12 cellular contexts compared by ENCODE assay signal in the genomic region with DNA sequence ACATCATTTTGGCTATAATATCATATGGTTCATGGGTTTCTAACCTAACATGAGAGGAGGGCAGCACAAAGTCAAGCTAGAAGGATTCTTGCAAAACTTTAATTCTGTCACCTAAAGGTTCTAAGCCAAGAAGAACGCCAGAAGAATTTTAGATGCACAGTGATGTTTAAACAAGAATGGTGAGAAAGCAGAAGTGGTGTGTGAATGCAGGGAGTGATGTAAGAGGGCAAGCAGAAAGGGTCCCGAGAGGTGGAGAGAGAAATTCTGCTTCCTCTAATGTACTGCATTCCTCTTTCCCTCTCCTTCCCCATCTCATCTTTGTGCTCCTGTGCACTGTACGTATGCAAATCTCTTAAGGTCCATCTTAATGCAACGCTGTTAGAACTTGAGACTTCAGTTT. TPM values are rescaled to one million over a fixed set of nuclear protein-coding genes. Genes with fewer than 3 reads are reported as not detected.
DNase-seq lines count a peak whose midpoint lies in the region; ATAC-seq and TF ChIP-seq lines count a peak whose summit lies in the region.
"Had no signal": no experiment of that assay in that cellular context is flagged by ENCODE, and none has a peak within 500 bp of the region (broad histone marks: within the 10 kb centered on the region; RNA-seq: fewer than 3 reads in every experiment).

No MANE protein-coding gene starts in this region.

- H3K27me3 ChIP-seq in BLaER1: no peaks in the 10 kb centered on the region
- H3K27me3 ChIP-seq in fibroblast of lung (ENCODE audit: control insufficient read depth, insufficient read depth, low read length): no peaks in the 10 kb centered on the region
- H3K27me3 ChIP-seq in body of pancreas: peaks cover 0 to 4% of the 10 kb centered on the region in 2 donors

- H3K27me3 Mint-ChIP-seq in activated CD4-positive, alpha-beta memory T cell treated with anti-CD3 and anti-CD28 coated beads for 36 hours: peaks cover 2% of the 10 kb centered on the region

- TF ChIP-seq POLR2A in Raji (IDR thresholded peaks at IDR 0.05; ENCODE audit: insufficient read depth, low read depth, low read length): peak; percentile 44; the same call in 1 of the 2 replicates
- TF ChIP-seq POLR2A in body of pancreas (IDR thresholded peaks at IDR 0.05): no peak

- no peaks in the 10 kb centered on the region for H3K9me3 ChIP-seq in BLaER1
- no peaks in the 10 kb centered on the region for H3K9me3 ChIP-seq in fibroblast of lung (ENCODE audit: control insufficient read depth, insufficient read depth, low read depth, low read length)
- H3K9me3 ChIP-seq in body of pancreas: no peaks in the 10 kb centered on the region
- H3K9me3 ChIP-seq: gastroesophageal sphincter, psoas muscle, tibial artery had no signal

- 30 to 34% methylated on average over 4 of the region's 4 CpGs for WGBS in body of pancreas, 2 donors

- H3K4me2 ChIP-seq in BLaER1: 0 out of 2 replicates have a peak overlapping the region, but pooled peaks have one; percentile 70
- no peak overlapping the region for H3K4me2 ChIP-seq in fibroblast of lung (ENCODE audit: extremely low read depth, insufficient read depth, low read length)

- intact Hi-C loops in body of pancreas (cut with DNase I): loop anchor here (10.0 kb wide), 1 partner anchor 340 kb away; no protein-coding TSS in a partner anchor
- intact Hi-C loops in activated CD4-positive, alpha-beta memory T cell treated with anti-CD3 and anti-CD28 coated beads for 36 hours (cut with micrococcal nuclease): loop anchor here (10.0 kb wide), 1 partner anchor 870 kb away; the partner anchor contains the start of gene ANKS6

- H3K79me2 ChIP-seq in fibroblast of lung (ENCODE audit: control insufficient read depth, insufficient read depth, low read length): no peaks in the 10 kb centered on the region

- H3K27ac ChIP-seq in BLaER1 (no peak overlapping the region), fibroblast of lung (ENCODE audit: insufficient read depth, low read length) (no peak overlapping the region), body of pancreas (no peak overlapping the region)
- H3K27ac ChIP-seq: tibial artery had no signal

- peaks cover 2% of the 10 kb centered on the region for H3K9me3 Mint-ChIP-seq in activated CD4-positive, alpha-beta memory T cell treated with anti-CD3 and anti-CD28 coated beads for 36 hours
- H3K9me3 Mint-ChIP-seq: activated naive CD4-positive, alpha-beta T cell treated with anti-CD3 and anti-CD28 coated beads for 36 hours had no signal

- H3K4me3 Mint-ChIP-seq in activated CD4-positive, alpha-beta memory T cell treated with anti-CD3 and anti-CD28 coated beads for 36 hours: no peak overlapping the region

- H3K4me1 ChIP-seq in BLaER1 (peaks cover 35% of the 10 kb centered on the region), fibroblast of lung (ENCODE audit: control insufficient read depth, extremely low read depth, insufficient read depth, low read length) (peaks cover 5% of the 10 kb centered on the region), body of pancreas (peaks cover 34% of the 10 kb centered on the region)

- POLR2A ChIA-PET in activated CD4-positive, alpha-beta memory T cell treated with anti-CD3 and anti-CD28 coated beads for 36 hours (lab: Charles Lee): interaction anchor here (0.5 to 5.6 kb wide), 5 partner anchors 55 to 134 kb away, joined by 3 to 77 read pairs (median 5); partner anchors contain the start of genes ANP32B and NANS

- H3K27ac Mint-ChIP-seq in activated CD4-positive, alpha-beta memory T cell treated with anti-CD3 and anti-CD28 coated beads for 36 hours: no peak overlapping the region

- CTCF ChIA-PET in activated CD4-positive, alpha-beta memory T cell treated with anti-CD3 and anti-CD28 coated beads for 36 hours (lab: Charles Lee): interaction anchor here (0.6 to 7.6 kb wide), 25 partner anchors 10 to 335 kb away, joined by 3 to 99 read pairs (median 6); partner anchors contain the start of genes ANP32B, NCBP1 and TSTD2

- H3K36me3 ChIP-seq in BLaER1 (no peaks in the 10 kb centered on the region), fibroblast of lung (ENCODE audit: control insufficient read depth, insufficient read depth, low read length) (no peaks in the 10 kb centered on the region), body of pancreas (replicated peaks in 1 of 2; ENCODE audit: insufficient read depth in 1 of 2, low read depth in 2 of 2) (no peaks in the 10 kb centered on the region)
- H3K36me3 ChIP-seq: gastroesophageal sphincter, tibial artery had no signal

- H3K9ac ChIP-seq in BLaER1: no peak overlapping the region
- no peak overlapping the region for H3K9ac ChIP-seq in fibroblast of lung (ENCODE audit: insufficient read depth, low read length)

- H3K4me3 ChIP-seq in BLaER1 (no peak overlapping the region), fibroblast of lung (replicated peaks in 1 of 4; ENCODE audit: control extremely low read depth in 1 of 4, insufficient read depth in 1 of 4, low read depth in 3 of 4, low read length in 4 of 4) (no peak overlapping the region), body of pancreas (no peak overlapping the region)
- H3K4me3 ChIP-seq: tibial artery had no signal

- peak; percentile 49 for DNase-seq in KG1 (lab: John Stamatoyannopoulos, UW)
- DNase-seq in fibroblast of lung (ENCODE audit: low read depth in 2 of 2): no peak
- no peak for DNase-seq in body of pancreas
- no peak for DNase-seq in activated CD4-positive, alpha-beta memory T cell treated with anti-CD3 and anti-CD28 coated beads for 36 hours
- no peak for DNase-seq in midbrain (lab: John Stamatoyannopoulos, UW)

- H4K20me1 ChIP-seq in BLaER1: no peaks in the 10 kb centered on the region
- no peaks in the 10 kb centered on the region for H4K20me1 ChIP-seq in fibroblast of lung (ENCODE audit: control insufficient read depth, extremely low read depth, insufficient read depth, low read length)

- peaks cover 32% of the 10 kb centered on the region for H3K4me1 Mint-ChIP-seq in activated CD4-positive, alpha-beta memory T cell treated with anti-CD3 and anti-CD28 coated beads for 36 hours (ENCODE audit: low read depth)

- peak overlapping the region; percentile 44 for H2AFZ ChIP-seq in fibroblast of lung (ENCODE audit: low read length)

- ATAC-seq in body of pancreas: no peak
- ATAC-seq in GM19395 (IDR thresholded peaks at IDR 0.05; ENCODE audit: unreplicated experiment): no peak

- TF ChIP-seq CTCF in fibroblast of lung (conservative IDR thresholded peaks at IDR 0.05 in 1 of 2, IDR thresholded peaks at IDR 0.05 in 1 of 2; ENCODE audit: low read depth in 1 of 2, low read length in 2 of 2) (no peak), body of pancreas (IDR thresholded peaks at IDR 0.05) (no peak)

- H3K36me3 Mint-ChIP-seq in activated CD4-positive, alpha-beta memory T cell treated with anti-CD3 and anti-CD28 coated beads for 36 hours: peaks cover 10% of the 10 kb centered on the region

RNA-seq across cellular contexts. Expression of gene TRMO, which starts 2.1 kb away (rescaled TPM):
- total RNA-seq in fibroblast of lung (12.9 and 16.4 TPM in 2 replicates), body of pancreas (10 to 100 TPM; 14.5 to 17.1 TPM)
- 13.8 and 15.8 TPM in 2 replicates for polyA plus RNA-seq in fibroblast of lung
- polyA plus RNA-seq in fibroblast of lung (2012): 8.1 and 8.5 TPM in 2 replicates
- polyA minus RNA-seq in fibroblast of lung (ENCODE audit: low replicate concordance): 1.2 and 1.5 TPM in 2 replicates
- 10 to 100 TPM; 13.3 to 13.4 TPM for total RNA-seq in activated CD4-positive, alpha-beta memory T cell treated with anti-CD3 and anti-CD28 coated beads for 36 hours

RNA-seq across cellular contexts. Expression of gene HEMGN, which starts 13.6 kb away (rescaled TPM):
- total RNA-seq in fibroblast of lung (not detected in 2 replicates), body of pancreas (not detected)
- not detected in 2 replicates for polyA plus RNA-seq in fibroblast of lung
- polyA plus RNA-seq in fibroblast of lung (2012): not detected in 2 replicates
- polyA minus RNA-seq in fibroblast of lung (ENCODE audit: low replicate concordance): not detected in 2 replicates
- under 1 TPM; 0.69 to 0.99 TPM for total RNA-seq in activated CD4-positive, alpha-beta memory T cell treated with anti-CD3 and anti-CD28 coated beads for 36 hours
- total RNA-seq: gastroesophageal sphincter had no signal
- polyA plus RNA-seq: psoas muscle had no signal

RNA-seq across cellular contexts. Expression of gene ANP32B, which starts 58.8 kb away (rescaled TPM):
- total RNA-seq in fibroblast of lung (12.3 and 16.7 TPM in 2 replicates), body of pancreas (10 to 100 TPM; 38.4 to 65.9 TPM)
- 62.0 and 73.7 TPM in 2 replicates for polyA plus RNA-seq in fibroblast of lung
- 175 and 211 TPM in 2 replicates for polyA plus RNA-seq in fibroblast of lung (2012)
- polyA minus RNA-seq in fibroblast of lung (ENCODE audit: low replicate concordance): 9.3 and 9.9 TPM in 2 replicates
- 100 to 1,000 TPM; 352 to 358 TPM for total RNA-seq in activated CD4-positive, alpha-beta memory T cell treated with anti-CD3 and anti-CD28 coated beads for 36 hours

Comparison
In these comparisons a context has a peak if more than half of its experiments do, and no peak if none do; other contexts are left out.
1. RNA of gene ANP32B, which starts 58.8 kb away (total RNA-seq): 352 to 358 TPM in activated CD4-positive, alpha-beta memory T cell treated with anti-CD3 and anti-CD28 coated beads for 36 hours; 38.4 to 65.9 TPM in body of pancreas and 12.3 to 16.7 TPM in fibroblast of lung; every median in the first group is over 4 times any median in the second.